Comparison of ENCODE assay signal across 1 cellular context in genomic region chr16:67104061-67104460, GRCh38.
TF ChIP-seq lines count a peak whose summit lies in the region.

No MANE protein-coding gene starts in this region.

TF ChIP-seq in endothelial cell of umbilical vein, 7 proteins besides CTCF, POLR2A, EP300 and RAD21 (continued from another document):
- TF ChIP-seq POLR2AphosphoS5 (IDR thresholded peaks at IDR 0.05; ENCODE audit: insufficient read depth, low read depth, low read length), result peak; percentile 56
